10 cellular contexts compared by ENCODE assay signal in genomic region chr3:124260206-124260915, GRCh38.
A peak's percentile ranks its signal among the peaks of the same experiment; 100 is the strongest.
DNase-seq lines count a peak whose midpoint lies in the region; ATAC-seq and TF ChIP-seq lines count a peak whose summit lies in the region.
"Had no signal": no experiment of that assay in that cellular context is flagged by ENCODE, and none has a peak within 500 bp of the region (broad histone marks: within the 10 kb centered on the region; RNA-seq: fewer than 3 reads in every experiment).

No MANE protein-coding gene starts in this region.

- H3K4me3 Mint-ChIP-seq in activated CD4-positive, alpha-beta memory T cell treated with anti-CD3 and anti-CD28 coated beads, Interleukin-2, amount 10 ng/mL, durations not matched to agents 7 days and 5 days: no peak overlapping the region
- H3K4me3 Mint-ChIP-seq in activated CD8-positive, alpha-beta T cell treated with anti-CD3 and anti-CD28 coated beads for 36 hours: no peak overlapping the region

- TF ChIP-seq CTCF in brain microvascular endothelial cell (IDR thresholded peaks at IDR 0.05; ENCODE audit: low read depth, low read length, missing control alignments): no peak
- TF ChIP-seq CTCF in upper lobe of left lung (IDR thresholded peaks at IDR 0.05): no peak
- TF ChIP-seq CTCF in activated CD8-positive, alpha-beta T cell treated with anti-CD3 and anti-CD28 coated beads for 36 hours (IDR thresholded peaks at IDR 0.05): no peak

- TF ChIP-seq POLR2A in upper lobe of left lung (IDR thresholded peaks at IDR 0.05): no peak

- DNase-seq in SKM-1 treated with dmso at 0.1 percent for 144 hours (lab: John Stamatoyannopoulos, UW; ENCODE audit: unreplicated experiment) (peak; percentile 31), SKM-1 (lab: John Stamatoyannopoulos, UW; ENCODE audit: unreplicated experiment) (no peak), brain microvascular endothelial cell (peak; percentile 65), kidney glomerular epithelial cell (lab: John Stamatoyannopoulos, UW) (peak; percentile 52), upper lobe of left lung (peak in 1 of 2 donors; percentile 54)
- DNase-seq in activated CD4-positive, alpha-beta memory T cell treated with anti-CD3 and anti-CD28 coated beads, Interleukin-2, amount 10 ng/mL, durations not matched to agents 7 days and 5 days: no peak
- DNase-seq in activated naive CD4-positive, alpha-beta T cell treated with Interleukin-2 at 50 U/mL for 16 hours: no peak
- DNase-seq in activated CD8-positive, alpha-beta T cell treated with anti-CD3 and anti-CD28 coated beads for 36 hours: no peak
- DNase-seq: activated naive CD4-positive, alpha-beta T cell; SHP77 treated with DMSO at 0.1 percent for 48 hours had no signal

- no peak overlapping the region for H3K27ac Mint-ChIP-seq in activated CD4-positive, alpha-beta memory T cell treated with anti-CD3 and anti-CD28 coated beads, Interleukin-2, amount 10 ng/mL, durations not matched to agents 7 days and 5 days
- no peak overlapping the region for H3K27ac Mint-ChIP-seq in activated CD8-positive, alpha-beta T cell treated with anti-CD3 and anti-CD28 coated beads for 36 hours

- H3K27me3 ChIP-seq in brain microvascular endothelial cell (replicated peaks): no peaks in the 10 kb centered on the region
- no peaks in the 10 kb centered on the region for H3K27me3 ChIP-seq in upper lobe of left lung

- peaks cover 4 to 12% (median 8%) of the 10 kb centered on the region in 4 donors for H3K4me1 ChIP-seq in upper lobe of left lung

- no peak for TF ChIP-seq EP300 in upper lobe of left lung (IDR thresholded peaks at IDR 0.05)

- in situ Hi-C loops in brain microvascular endothelial cell (cut with HindIII; ENCODE audit: low pct_ligation_motif_present, low sequenced_read_pairs): no loop called here

- POLR2A ChIA-PET in activated CD4-positive, alpha-beta memory T cell treated with anti-CD3 and anti-CD28 coated beads, Interleukin-2, amount 10 ng/mL, durations not matched to agents 7 days and 5 days (lab: Charles Lee): no interaction called here
- POLR2A ChIA-PET in activated CD8-positive, alpha-beta T cell treated with anti-CD3 and anti-CD28 coated beads for 36 hours (lab: Charles Lee): no interaction called here

- no peaks in the 10 kb centered on the region for H3K36me3 Mint-ChIP-seq in activated CD4-positive, alpha-beta memory T cell treated with anti-CD3 and anti-CD28 coated beads, Interleukin-2, amount 10 ng/mL, durations not matched to agents 7 days and 5 days (ENCODE audit: low read depth)
- no peaks in the 10 kb centered on the region for H3K36me3 Mint-ChIP-seq in activated CD8-positive, alpha-beta T cell treated with anti-CD3 and anti-CD28 coated beads for 36 hours (ENCODE audit: low read depth)

- no peaks in the 10 kb centered on the region for H3K4me1 Mint-ChIP-seq in activated CD4-positive, alpha-beta memory T cell treated with anti-CD3 and anti-CD28 coated beads, Interleukin-2, amount 10 ng/mL, durations not matched to agents 7 days and 5 days
- H3K4me1 Mint-ChIP-seq in activated CD8-positive, alpha-beta T cell treated with anti-CD3 and anti-CD28 coated beads for 36 hours (ENCODE audit: low read depth): no peaks in the 10 kb centered on the region

- peaks cover 1% of the 10 kb centered on the region for H3K27me3 Mint-ChIP-seq in activated CD4-positive, alpha-beta memory T cell treated with anti-CD3 and anti-CD28 coated beads, Interleukin-2, amount 10 ng/mL, durations not matched to agents 7 days and 5 days
- peaks cover 6% of the 10 kb centered on the region for H3K27me3 Mint-ChIP-seq in activated CD8-positive, alpha-beta T cell treated with anti-CD3 and anti-CD28 coated beads for 36 hours

- ATAC-seq in upper lobe of left lung (ENCODE audit: low FRiP score in 2 of 2): peak; percentile 64 to 87
- ATAC-seq in activated CD8-positive, alpha-beta T cell treated with anti-CD3 and anti-CD28 coated beads for 36 hours: no peak

- H3K9me3 Mint-ChIP-seq in activated CD4-positive, alpha-beta memory T cell treated with anti-CD3 and anti-CD28 coated beads, Interleukin-2, amount 10 ng/mL, durations not matched to agents 7 days and 5 days: no peaks in the 10 kb centered on the region
- no peaks in the 10 kb centered on the region for H3K9me3 Mint-ChIP-seq in activated CD8-positive, alpha-beta T cell treated with anti-CD3 and anti-CD28 coated beads for 36 hours

- H3K27ac ChIP-seq in brain microvascular endothelial cell (no peak overlapping the region), upper lobe of left lung (peak overlapping the region in 2 of 4 donors; percentile 28 to 44)

- CTCF ChIA-PET in activated CD4-positive, alpha-beta memory T cell treated with anti-CD3 and anti-CD28 coated beads, Interleukin-2, amount 10 ng/mL, durations not matched to agents 7 days and 5 days (lab: Charles Lee): no interaction called here
- CTCF ChIA-PET in activated CD8-positive, alpha-beta T cell treated with anti-CD3 and anti-CD28 coated beads for 36 hours (lab: Charles Lee): interaction anchor here (1.0 kb wide), 1 partner anchor 13 kb away, joined by 5 read pairs; no protein-coding TSS in a partner anchor

- H3K36me3 ChIP-seq in brain microvascular endothelial cell (replicated peaks) (no peaks in the 10 kb centered on the region), upper lobe of left lung (no peaks in the 10 kb centered on the region)

- H3K4me3 ChIP-seq in brain microvascular endothelial cell (ENCODE audit: low read depth, low read length) (no peak overlapping the region), upper lobe of left lung (no peak overlapping the region)

- 64 to 89% methylated on average over 1 of the region's 1 CpG for WGBS in upper lobe of left lung, 2 donors

- intact Hi-C loops in activated CD8-positive, alpha-beta T cell treated with anti-CD3 and anti-CD28 coated beads for 36 hours (cut with micrococcal nuclease): no loop called here

- no peaks in the 10 kb centered on the region for H3K9me3 ChIP-seq in upper lobe of left lung

Comparison
In these comparisons a context has a peak if more than half of its experiments do, and no peak if none do; other contexts are left out.
1. DNase-seq: peak in SKM-1 treated with dmso at 0.1 percent for 144 hours (single experiment), brain microvascular endothelial cell (single experiment) and kidney glomerular epithelial cell (single experiment); none in SKM-1 (single experiment), activated CD4-positive, alpha-beta memory T cell treated with anti-CD3 and anti-CD28 coated beads, Interleukin-2, amount 10 ng/mL, durations not matched to agents 7 days and 5 days (single experiment), activated naive CD4-positive, alpha-beta T cell treated with Interleukin-2 at 50 U/mL for 16 hours (single experiment) and activated CD8-positive, alpha-beta T cell treated with anti-CD3 and anti-CD28 coated beads for 36 hours (single experiment).